In the genomic region with DNA sequence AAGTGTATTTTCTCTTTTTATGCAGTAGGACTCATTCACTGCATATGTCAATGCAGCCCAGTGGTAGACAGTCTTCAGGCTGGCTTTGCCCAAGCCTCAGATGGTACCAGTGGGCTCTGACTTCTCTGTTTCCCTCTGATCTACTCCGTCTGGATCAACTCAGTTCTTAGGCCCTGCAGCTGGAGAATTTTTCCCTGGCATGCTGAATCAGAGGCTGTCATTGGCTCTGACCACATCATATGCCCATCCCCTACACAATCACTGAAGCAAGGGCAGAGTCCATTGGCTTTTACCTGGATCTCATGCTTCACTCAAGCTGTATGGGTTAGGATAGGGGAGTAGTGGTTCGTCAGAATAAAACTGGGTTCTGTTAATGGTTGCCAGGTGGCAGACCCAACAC, we compare ENCODE assay signal across 17 cellular contexts. TPM values are rescaled to one million over a fixed set of nuclear protein-coding genes. Genes with fewer than 3 reads are reported as not detected.
DNase-seq lines count a peak whose midpoint lies in the region; ATAC-seq, FAIRE-seq and TF ChIP-seq lines count a peak whose summit lies in the region.
"Had no signal": no experiment of that assay in that cellular context is flagged by ENCODE, and none has a peak within 500 bp of the region (broad histone marks: within the 10 kb centered on the region; RNA-seq: fewer than 3 reads in every experiment).

No MANE protein-coding gene starts in this region.

- H3K4me3 ChIP-seq in GM23248 (peak overlapping the region; percentile 48), fibroblast of mammary gland (ENCODE audit: control insufficient read depth, low read depth, low read length) (no peak overlapping the region), thoracic aorta (peak overlapping the region; percentile 36)
- H3K4me3 ChIP-seq: K562 had no signal

- no peak for ATAC-seq in thoracic aorta (ENCODE audit: insufficient number of reproducible peaks, low FRiP score, low read depth)
- no peak for ATAC-seq in GM18870 (IDR thresholded peaks at IDR 0.05; ENCODE audit: unreplicated experiment)
- ATAC-seq: K562 had no signal

- H3F3A ChIP-seq in GM23248 (ENCODE audit: insufficient read depth): peaks cover 38% of the 10 kb centered on the region

- DNase-seq in GM23248 (peak; percentile 67), RCC 7860 (ENCODE audit: low spot score) (peak; percentile 71), fibroblast of mammary gland (ENCODE audit: low read depth) (peak; percentile 62), thoracic aorta (ENCODE audit: low spot score) (no peak), NCI-H1092 treated with DMSO at 0.1 percent for 48 hours (lab: John Stamatoyannopoulos, UW) (no peak), NCI-H2107 treated with DMSO at 0.1 percent for 48 hours (lab: John Stamatoyannopoulos, UW; ENCODE audit: unreplicated experiment) (no peak)
- DNase-seq: activated CD4-positive, alpha-beta T cell treated with anti-CD3 and anti-CD28 coated beads for 4 hours; activated T-cell treated with anti-CD3 and anti-CD28 coated beads, Interleukin-2, amount 50 U/mL, for 24 hours; CD8-positive, alpha-beta memory T cell; dermis blood vessel endothelial cell; NCI-H2029; NK-92 treated with Interleukin-12 subunit alpha and Interleukin-12 subunit beta, amount 100 ng/mL, for 24 hours; stimulated activated CD4-positive, alpha-beta T cell treated with anti-CD3 and anti-CD28 coated beads, Interleukin-4, amount 100 ng/mL, for 4 hours; stimulated activated naive CD4-positive, alpha-beta T cell treated with Interleukin-2 at 50 U/mL for 16 hours had no signal

- no peaks in the 10 kb centered on the region for H3K36me3 ChIP-seq in GM23248 (ENCODE audit: low read depth)
- no peaks in the 10 kb centered on the region for H3K36me3 ChIP-seq in thoracic aorta

- 0 out of 2 replicates have a peak, but pooled peaks cover 4% of the 10 kb centered on the region for H3K79me2 ChIP-seq in GM23248 (ENCODE audit: insufficient read depth)

- H3K4me1 ChIP-seq in GM23248 (ENCODE audit: insufficient read depth) (peaks cover 41% of the 10 kb centered on the region), thoracic aorta (ENCODE audit: control insufficient read depth in 1 of 2, low read depth in 2 of 2) (peaks cover 9 to 14% of the 10 kb centered on the region in 2 donors)

- FAIRE-seq in RCC 7860 (lab: Jason Lieb, UNC): peak; percentile 83
- FAIRE-seq: islet of Langerhans, K562 had no signal

- in situ Hi-C loops in GM23248 (cut with MboI): no loop called here

- H3K27ac ChIP-seq in GM23248 (peak overlapping the region; percentile 96), thoracic aorta (peak overlapping the region; percentile 13 to 68)

- no peaks in the 10 kb centered on the region for H3K9me2 ChIP-seq in GM23248 (ENCODE audit: insufficient read depth)

- H3K9me3 ChIP-seq in GM23248 (ENCODE audit: low read depth) (no peaks in the 10 kb centered on the region), thoracic aorta (no peaks in the 10 kb centered on the region)

- no peaks in the 10 kb centered on the region for H4K20me1 ChIP-seq in GM23248 (ENCODE audit: insufficient read depth)

- H3K9ac ChIP-seq in GM23248: peak overlapping the region; percentile 73

- WGBS in GM23248 (ENCODE audit: low coverage in 1 of 2, low lambda C conversion rate in 2 of 2, missing lambda C conversion rate in 2 of 2), 2 experiments: 50 to 51% methylated on average over 2 of the region's 2 CpGs

- TF ChIP-seq CTCF in fibroblast of mammary gland (conservative IDR thresholded peaks at IDR 0.05; ENCODE audit: control insufficient read depth, insufficient read depth, low read depth, low read length) (no peak), thoracic aorta (IDR thresholded peaks at IDR 0.05) (no peak)

- H3K27me3 ChIP-seq in GM23248 (replicated peaks; ENCODE audit: insufficient read depth): no peaks in the 10 kb centered on the region
- H3K27me3 ChIP-seq in thoracic aorta (replicated peaks; ENCODE audit: insufficient read depth): no peaks in the 10 kb centered on the region

- H2AFZ ChIP-seq in GM23248: peak overlapping the region; percentile 49; the same call in 1 of the 2 replicates

- peak overlapping the region; percentile 73 for H3K4me2 ChIP-seq in GM23248 (ENCODE audit: unreplicated experiment)

RNA-seq across cellular contexts. Expression of gene KIZ, which starts 57.8 kb away (rescaled TPM):
- 24.5 and 35.9 TPM in 2 replicates for total RNA-seq in GM23248 (2014; rRNA removed; shearing (Covaris generic))
- 15.2 and 15.4 TPM in 2 replicates for polyA plus RNA-seq in GM23248 (2016; fragmentation: Nextera tagmentation; extraction: Ambion mirVana)
- 10 to 100 TPM; 14.4 to 67.3 TPM for total RNA-seq in thoracic aorta

Comparison
In these comparisons a context has a peak if more than half of its experiments do, and no peak if none do; other contexts are left out.
1. DNase-seq: peak in GM23248 (single experiment), RCC 7860 (single experiment) and fibroblast of mammary gland (single experiment); none in thoracic aorta (single experiment), NCI-H1092 treated with DMSO at 0.1 percent for 48 hours (single experiment) and NCI-H2107 treated with DMSO at 0.1 percent for 48 hours (single experiment).